In the genomic region with DNA sequence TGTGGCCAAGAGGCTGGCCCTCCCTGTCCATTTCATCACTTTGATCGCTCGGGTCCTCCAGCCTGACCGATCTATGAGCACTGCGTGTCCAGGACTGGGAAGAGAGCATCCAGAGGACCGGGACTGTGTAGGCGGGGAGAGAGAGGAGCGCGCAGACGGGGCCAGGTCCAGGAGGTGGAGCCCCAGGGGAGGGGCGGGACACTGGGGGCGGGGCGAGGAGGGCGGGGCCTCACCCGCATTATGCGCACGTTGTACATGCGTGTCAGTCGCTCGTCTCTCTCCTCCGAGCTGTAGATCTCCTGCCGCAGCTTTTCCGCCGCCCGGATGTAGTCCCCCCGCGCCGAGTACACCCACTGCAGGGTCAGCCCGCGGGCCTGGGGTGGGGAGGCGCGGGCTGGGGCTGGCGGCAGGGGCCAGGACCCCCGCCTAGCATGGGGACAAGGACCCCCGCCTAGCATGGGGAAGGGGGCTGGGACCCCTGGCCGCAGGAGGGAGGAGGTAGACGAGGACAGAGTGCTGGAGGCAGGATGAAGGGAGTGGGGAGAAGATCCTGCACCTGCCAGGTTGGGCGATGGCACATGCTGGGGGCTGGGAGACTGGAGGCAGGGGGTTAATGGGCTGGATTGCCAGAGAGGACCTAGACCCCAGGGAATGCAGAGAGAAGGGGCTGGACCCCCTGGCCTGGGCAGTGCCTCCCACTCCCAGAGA, we compare ENCODE assay signal across 9 cellular contexts. TPM values are rescaled to one million over a fixed set of nuclear protein-coding genes. Genes with fewer than 3 reads are reported as not detected.
DNase-seq lines count a peak whose midpoint lies in the region; ATAC-seq and TF ChIP-seq lines count a peak whose summit lies in the region.
"Had no signal": no experiment of that assay in that cellular context is flagged by ENCODE, and none has a peak within 500 bp of the region (broad histone marks: within the 10 kb centered on the region; RNA-seq: fewer than 3 reads in every experiment).

No MANE protein-coding gene starts in this region.

- H3K4me2 ChIP-seq in Loucy (ENCODE audit: low read depth, low read length, poor library complexity, severe bottlenecking), result peak overlapping the region; percentile 94

- no peaks in the 10 kb centered on the region for H3K9me3 Mint-ChIP-seq in CD8-positive, alpha-beta memory T cell
- H3K9me3 Mint-ChIP-seq in activated naive CD8-positive, alpha-beta T cell (ENCODE audit: low read depth), result no peaks in the 10 kb centered on the region

- TF ChIP-seq CTCF in Loucy (conservative IDR thresholded peaks at IDR 0.05; ENCODE audit: low read length), result no peak
- TF ChIP-seq CTCF in psoas muscle (IDR thresholded peaks at IDR 0.05), result no peak

- H4K20me1 ChIP-seq in Loucy (ENCODE audit: insufficient read depth, low read length, poor library complexity, severe bottlenecking), result no peaks in the 10 kb centered on the region

- intact Hi-C loops in Right ventricle myocardium inferior (cut with DNase I), result loop anchor here (5.0 kb wide), 1 partner anchor 46 kb away; a partner anchor contains a TSS
- intact Hi-C loops in psoas muscle (cut with DNase I), result loop anchor here in 1 of 2 donors (5.0 kb wide), 1 partner anchor 46 kb away; a partner anchor contains a TSS

- CTCF ChIA-PET in CD8-positive, alpha-beta memory T cell (lab: Charles Lee), result interaction anchor here (0.9 to 2.2 kb wide), 12 partner anchors 14 to 96 kb away, joined by 3 to 10 read pairs (median 5); a partner anchor contains a TSS

- H2AFZ ChIP-seq in Loucy (ENCODE audit: low read length), result peak overlapping the region; percentile 69

- H3K79me2 ChIP-seq in Loucy (ENCODE audit: insufficient read depth, low read length), result peaks cover 8% of the 10 kb centered on the region; the same call in 1 of the 2 replicates

- peak overlapping the region; percentile 58 to 88 (median 82) for H3K27ac Mint-ChIP-seq in CD8-positive, alpha-beta memory T cell
- peak overlapping the region; percentile 78 for H3K27ac Mint-ChIP-seq in activated naive CD8-positive, alpha-beta T cell

- H3K4me1 Mint-ChIP-seq in CD8-positive, alpha-beta memory T cell, result peaks cover 20 to 40% (median 33%) of the 10 kb centered on the region in 3 donors
- peaks cover 30% of the 10 kb centered on the region for H3K4me1 Mint-ChIP-seq in activated naive CD8-positive, alpha-beta T cell (ENCODE audit: low read depth)

- POLR2A ChIA-PET in CD8-positive, alpha-beta memory T cell (lab: Charles Lee), result interaction anchor here (1.0 to 1.9 kb wide), 7 partner anchors 14 to 248 kb away, joined by 3 to 9 read pairs (median 5); a partner anchor contains a TSS

- peaks cover 16% of the 10 kb centered on the region for H3K4me1 ChIP-seq in CD8-positive, alpha-beta memory T cell (ENCODE audit: insufficient read depth, low read length)
- H3K4me1 ChIP-seq in Loucy (ENCODE audit: insufficient read depth, low read length, poor library complexity, severe bottlenecking) (peaks cover 16% of the 10 kb centered on the region), psoas muscle (peaks cover 8% of the 10 kb centered on the region)

- no peaks in the 10 kb centered on the region for H3K9me3 ChIP-seq in CD8-positive, alpha-beta memory T cell (ENCODE audit: low read length)
- no peaks in the 10 kb centered on the region for H3K9me3 ChIP-seq in Loucy (ENCODE audit: insufficient read depth, low read depth, low read length)
- no peaks in the 10 kb centered on the region for H3K9me3 ChIP-seq in psoas muscle

- peak overlapping the region; percentile 54 for H3K27ac ChIP-seq in CD8-positive, alpha-beta memory T cell (ENCODE audit: low read depth, low read length)
- no peak overlapping the region for H3K27ac ChIP-seq in psoas muscle

- WGBS in psoas muscle, 3 donors, result 4 to 5% (median 5%) methylated on average over 32 to 37 of the region's 37 CpGs

- no peaks in the 10 kb centered on the region for H3K27me3 Mint-ChIP-seq in CD8-positive, alpha-beta memory T cell
- no peaks in the 10 kb centered on the region for H3K27me3 Mint-ChIP-seq in activated naive CD8-positive, alpha-beta T cell

- no peaks in the 10 kb centered on the region for H3K36me3 ChIP-seq in CD8-positive, alpha-beta memory T cell (ENCODE audit: insufficient read depth, low read length)
- H3K36me3 ChIP-seq in Loucy (ENCODE audit: insufficient read depth, low read length), result no peaks in the 10 kb centered on the region
- no peaks in the 10 kb centered on the region for H3K36me3 ChIP-seq in psoas muscle (ENCODE audit: insufficient read depth in 1 of 2, low read depth in 1 of 2)

- peaks cover 0 to 1% (median 0%) of the 10 kb centered on the region in 3 donors for H3K36me3 Mint-ChIP-seq in CD8-positive, alpha-beta memory T cell
- no peaks in the 10 kb centered on the region for H3K36me3 Mint-ChIP-seq in activated naive CD8-positive, alpha-beta T cell

- peak; percentile 81 for ATAC-seq in GM21619 (IDR thresholded peaks at IDR 0.05; ENCODE audit: unreplicated experiment)
- ATAC-seq in Right ventricle myocardium inferior, result peak; percentile 97
- peak; percentile 91 to 97 (median 94) for ATAC-seq in psoas muscle

- peak overlapping the region; percentile 69 to 82 (median 77) for H3K4me3 Mint-ChIP-seq in CD8-positive, alpha-beta memory T cell
- H3K4me3 Mint-ChIP-seq in activated naive CD8-positive, alpha-beta T cell, result peak overlapping the region; percentile 76

- H3K4me3 ChIP-seq in CD8-positive, alpha-beta memory T cell (ENCODE audit: low read length), result peak overlapping the region; percentile 81
- H3K4me3 ChIP-seq in Loucy (ENCODE audit: low read length, poor library complexity, severe bottlenecking), result peak overlapping the region; percentile 80
- H3K4me3 ChIP-seq in psoas muscle, result peak overlapping the region; percentile 49

- H3K27me3 ChIP-seq in CD8-positive, alpha-beta memory T cell (ENCODE audit: insufficient read depth, low read length, poor library complexity, severe bottlenecking), result no peaks in the 10 kb centered on the region
- H3K27me3 ChIP-seq in Loucy (ENCODE audit: insufficient read depth, low read length, poor library complexity, severe bottlenecking), result no peaks in the 10 kb centered on the region
- peaks cover 0 to 9% (median 2%) of the 10 kb centered on the region in 3 donors for H3K27me3 ChIP-seq in psoas muscle (ENCODE audit: insufficient read depth in 3 of 3, low read length in 2 of 3)

- no peaks in the 10 kb centered on the region for H3K9me2 ChIP-seq in Loucy (replicated peaks; ENCODE audit: low read depth, low read length)

- peak overlapping the region; percentile 77 for H3K9ac ChIP-seq in Loucy (ENCODE audit: low read depth, low read length, poor library complexity, severe bottlenecking)

- DNase-seq in CD8-positive, alpha-beta memory T cell, result peak; percentile 80 to 93 (median 83)
- DNase-seq in SKM-1 (lab: John Stamatoyannopoulos, UW; ENCODE audit: unreplicated experiment) (peak; percentile 9), Right ventricle myocardium inferior (ENCODE audit: missing footprints) (peak; percentile 89), psoas muscle (peak; percentile 82 to 84), ureter (ENCODE audit: low spot score) (peak; percentile 83)

- H3F3A ChIP-seq in Loucy (ENCODE audit: low read depth), result no peaks in the 10 kb centered on the region; the same call in 1 of the 2 replicates

RNA-seq across cellular contexts. Expression of a gene that starts 14.3 kb away (rescaled TPM):
- total RNA-seq in CD8-positive, alpha-beta memory T cell, result 10 to 100 TPM; 16.2 to 16.3 TPM
- polyA plus RNA-seq in CD8-positive, alpha-beta memory T cell, result 29.7 TPM
- total RNA-seq in Right ventricle myocardium inferior (9.3 TPM), psoas muscle (1 to 10 TPM; 6.2 to 7.0 (median 6.4) TPM), ureter (18.0 TPM)
- polyA plus RNA-seq in psoas muscle, result 10 to 100 TPM in 1 of 3 donors, 1 to 10 TPM in 2; 7.7 to 11.3 (median 7.9) TPM

RNA-seq across cellular contexts. Expression of a gene that starts 14.7 kb away (rescaled TPM):
- 10 to 100 TPM; 14.6 to 17.7 TPM for total RNA-seq in CD8-positive, alpha-beta memory T cell
- 2.7 TPM for polyA plus RNA-seq in CD8-positive, alpha-beta memory T cell
- 0.22 TPM for total RNA-seq in Right ventricle myocardium inferior
- not detected for total RNA-seq in psoas muscle
- under 1 TPM in 2 of 3 donors, not detected in 1; 0.04 to 0.36 TPM for polyA plus RNA-seq in psoas muscle
- 2.2 TPM for total RNA-seq in ureter

RNA-seq across cellular contexts. Expression of a gene that starts 24.5 kb away (rescaled TPM):
- total RNA-seq in CD8-positive, alpha-beta memory T cell, result 1 to 10 TPM; 6.8 TPM
- 1.6 TPM for polyA plus RNA-seq in CD8-positive, alpha-beta memory T cell
- total RNA-seq in Right ventricle myocardium inferior (56.0 TPM), psoas muscle (10 to 100 TPM in 2 of 4 donors, 1 to 10 TPM in 2; 6.2 to 16.9 (median 9.7) TPM), ureter (76.4 TPM)
- 10 to 100 TPM in 1 of 3 donors, 1 to 10 TPM in 2; 4.2 to 11.5 (median 7.7) TPM for polyA plus RNA-seq in psoas muscle

RNA-seq across cellular contexts. Expression of a gene that starts 29.6 kb away (rescaled TPM):
- total RNA-seq in CD8-positive, alpha-beta memory T cell, result not detected
- polyA plus RNA-seq in CD8-positive, alpha-beta memory T cell, result not detected
- total RNA-seq in Right ventricle myocardium inferior (not detected), psoas muscle (not detected), ureter (not detected)
- under 1 TPM in 1 of 3 donors, not detected in 2; 0.03 TPM for polyA plus RNA-seq in psoas muscle
- total RNA-seq: T-helper 2 cell treated with Interferon-gamma antibody and Interleukin-4, amounts not matched to agents 100 ng/mL and 5 ng/mL, for 36 hours had no signal

RNA-seq across cellular contexts. Expression of a gene that starts 40.6 kb away (rescaled TPM):
- total RNA-seq in CD8-positive, alpha-beta memory T cell, result under 1 TPM; 0.47 to 0.50 TPM
- not detected for polyA plus RNA-seq in CD8-positive, alpha-beta memory T cell
- total RNA-seq in Right ventricle myocardium inferior (0.41 TPM), psoas muscle (1 to 10 TPM in 1 of 4 donors, under 1 TPM in 3; 0.13 to 1.1 (median 0.31) TPM), ureter (0.29 TPM)
- polyA plus RNA-seq in psoas muscle, result under 1 TPM; 0.18 to 0.55 (median 0.23) TPM

Comparison
In these comparisons a context has a peak if more than half of its experiments do, and no peak if none do; other contexts are left out.
1. DNase-seq: peak in every context shown above with its lines; median percentile 89 in Right ventricle myocardium inferior; 83 in CD8-positive, alpha-beta memory T cell; 83 in psoas muscle; 83 in ureter; 9 in SKM-1.